28 cellular contexts compared by ENCODE assay signal in the genomic region with DNA sequence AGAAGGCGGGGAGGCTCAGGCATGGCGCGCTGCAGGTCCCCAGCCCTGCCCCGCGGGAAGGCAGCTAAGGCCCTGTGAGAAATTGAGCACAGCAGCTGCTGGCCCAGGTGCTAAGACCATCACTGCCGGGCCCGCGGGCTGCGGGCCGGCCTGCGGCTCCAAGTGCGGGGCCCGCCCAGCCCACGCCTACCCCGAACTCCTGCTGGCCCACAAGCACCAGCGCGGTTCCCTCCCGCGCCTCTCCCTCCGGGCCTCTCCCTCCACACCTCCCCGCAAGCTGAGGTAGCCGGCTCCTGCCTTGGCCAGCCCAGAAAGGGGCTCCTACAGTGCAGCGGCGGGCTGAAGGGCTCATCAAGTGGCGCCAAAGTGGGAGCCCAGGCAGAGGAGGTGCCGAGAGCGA.
"Had no signal": no experiment of that assay in that cellular context is flagged by ENCODE, and none has a peak within 500 bp of the region (broad histone marks: within the 10 kb centered on the region; RNA-seq: fewer than 3 reads in every experiment).

No MANE protein-coding gene starts in this region.

- H3K27ac ChIP-seq: brain microvascular endothelial cell, esophagus muscularis mucosa, foreskin keratinocyte, gastrocnemius medialis, heart left ventricle, VCaP had no signal

- ATAC-seq: activated CD4-positive, CD25-positive, alpha-beta regulatory T cell treated with anti-CD3 and anti-CD28 coated beads, Interleukin-2, amount 50 U/mL, for 24 hours; activated CD8-positive, alpha-beta T cell treated with anti-CD3 and anti-CD28 coated beads for 36 hours; activated T-cell treated with anti-CD3 and anti-CD28 coated beads, Interleukin-2, amount 50 U/mL, for 4 hours; activated T-helper 17 cell treated with anti-CD3 and anti-CD28 coated beads, Interleukin-2, amount 50 U/mL, for 72 hours; effector memory CD8-positive, alpha-beta T cell; foreskin keratinocyte; gastrocnemius medialis; heart left ventricle had no signal

- H3K9me3 ChIP-seq: esophagus muscularis mucosa, gastrocnemius medialis, heart left ventricle had no signal

- H3K4me3 Mint-ChIP-seq: activated B cell treated with CpG ODN at 0.5 μM for 24 hours; activated CD8-positive, alpha-beta T cell treated with anti-CD3 and anti-CD28 coated beads for 36 hours; activated naive CD8-positive, alpha-beta T cell; activated T-cell treated with anti-CD3 and anti-CD28 coated beads, Interleukin-2, amount 50 U/mL, for 4 hours; activated T-helper 17 cell treated with anti-CD3 and anti-CD28 coated beads, Interleukin-2, amount 50 U/mL, for 72 hours; effector memory CD8-positive, alpha-beta T cell had no signal

- H3K36me3 ChIP-seq: esophagus muscularis mucosa, gastrocnemius medialis, heart left ventricle had no signal

- H3K27ac Mint-ChIP-seq: activated B cell treated with CpG ODN at 0.5 μM for 24 hours; activated CD8-positive, alpha-beta T cell treated with anti-CD3 and anti-CD28 coated beads for 36 hours; activated naive CD8-positive, alpha-beta T cell; activated T-helper 17 cell treated with anti-CD3 and anti-CD28 coated beads, Interleukin-2, amount 50 U/mL, for 72 hours; effector memory CD8-positive, alpha-beta T cell had no signal

- H3K27me3 ChIP-seq: brain microvascular endothelial cell, esophagus muscularis mucosa, foreskin keratinocyte, gastrocnemius medialis, heart left ventricle had no signal

- H3K36me3 Mint-ChIP-seq: activated naive CD8-positive, alpha-beta T cell had no signal

- DNase-seq: activated B cell treated with CpG ODN at 0.5 μM for 24 hours; activated CD4-positive, alpha-beta T cell treated with anti-CD3 and anti-CD28 coated beads for 48 hours; activated CD4-positive, alpha-beta T cell treated with anti-CD3 and anti-CD28 coated beads, Interleukin-2, amount 50 U/mL, for 1 hour; activated CD4-positive, alpha-beta T cell treated with anti-CD3 and anti-CD28 coated beads, Interleukin-2, amount 50 U/mL, for 48 hours; activated CD8-positive, alpha-beta memory T cell treated with anti-CD3 and anti-CD28 coated beads for 24 hours; activated CD8-positive, alpha-beta T cell treated with anti-CD3 and anti-CD28 coated beads for 36 hours; activated effector memory CD4-positive, alpha-beta T cell treated with Interleukin-2 at 50 U/mL for 16 hours; activated gamma-delta T cell treated with Interleukin-2 at 50 U/mL for 16 hours; activated naive CD4-positive, alpha-beta T cell treated with anti-CD3 and anti-CD28 coated beads, Interleukin-2, amount 50 U/mL, for 16 hours; activated naive CD4-positive, alpha-beta T cell treated with Interleukin-2 at 50 U/mL for 16 hours; activated T-cell treated with anti-CD3 and anti-CD28 coated beads, Interleukin-2, amount 50 U/mL, for 4 hours; amniotic stem cell; brain microvascular endothelial cell; cortex of kidney; dermis blood vessel endothelial cell; effector CD4-positive, alpha-beta T cell; effector memory CD8-positive, alpha-beta T cell; erythroblast; foreskin keratinocyte; gastrocnemius medialis; glutamatergic neuron; heart left ventricle; T-helper 2 cell had no signal

- H3K4me3 ChIP-seq: esophagus muscularis mucosa, gastrocnemius medialis, heart left ventricle had no signal

- H3K27me3 Mint-ChIP-seq: activated B cell treated with CpG ODN at 0.5 μM for 24 hours; activated CD8-positive, alpha-beta T cell treated with anti-CD3 and anti-CD28 coated beads for 36 hours; activated naive CD8-positive, alpha-beta T cell; activated T-helper 17 cell treated with anti-CD3 and anti-CD28 coated beads, Interleukin-2, amount 50 U/mL, for 72 hours; effector memory CD8-positive, alpha-beta T cell had no signal

- H3K9me3 Mint-ChIP-seq: activated B cell treated with CpG ODN at 0.5 μM for 24 hours; activated T-helper 17 cell treated with anti-CD3 and anti-CD28 coated beads, Interleukin-2, amount 50 U/mL, for 72 hours; effector memory CD8-positive, alpha-beta T cell had no signal
